ENCODE assay signal across 8 cellular contexts in genomic region chr1:207848234-207848633, GRCh38.
DNase-seq lines count a peak whose midpoint lies in the region; ATAC-seq, FAIRE-seq and TF ChIP-seq lines count a peak whose summit lies in the region.

No MANE protein-coding gene starts in this region.

- peak overlapping the region; percentile 67 to 71 for H3K27ac ChIP-seq in right atrium auricular region

- H3K4me1 ChIP-seq in right atrium auricular region: peaks cover 0 to 87% of the 10 kb centered on the region in 2 donors

- peak overlapping the region; percentile 88 for H3K27ac Mint-ChIP-seq in activated T-helper 17 cell treated with anti-CD3 and anti-CD28 coated beads, Interleukin-2, amount 50 U/mL, for 72 hours
- H3K27ac Mint-ChIP-seq in stimulated activated naive B cell treated with anti-CD40 and anti-IgM and Interleukin-4, amounts not matched to agents 10 μg/mL and 1 μg/mL and 100 μg/mL, for 72 hours: peak overlapping the region; percentile 73

- H3K4me3 Mint-ChIP-seq in activated T-helper 17 cell treated with anti-CD3 and anti-CD28 coated beads, Interleukin-2, amount 50 U/mL, for 72 hours: peak overlapping the region; percentile 69
- H3K4me3 Mint-ChIP-seq in stimulated activated naive B cell treated with anti-CD40 and anti-IgM and Interleukin-4, amounts not matched to agents 10 μg/mL and 1 μg/mL and 100 μg/mL, for 72 hours: peak overlapping the region in 1 of 2 donors; percentile 49

- no peak overlapping the region for H3K4me3 ChIP-seq in right atrium auricular region

- ATAC-seq in GM18907 (IDR thresholded peaks at IDR 0.05; ENCODE audit: unreplicated experiment): peak; percentile 73
- ATAC-seq in activated T-helper 17 cell treated with anti-CD3 and anti-CD28 coated beads, Interleukin-2, amount 50 U/mL, for 72 hours (replicated peaks): peak; percentile 99
- peak; percentile 77 to 89 for ATAC-seq in stimulated activated naive B cell treated with anti-CD40 and anti-IgM and Interleukin-4, amounts not matched to agents 10 μg/mL and 1 μg/mL and 100 μg/mL, for 72 hours (replicated peaks)

- H3K9me3 ChIP-seq in right atrium auricular region: no peaks in the 10 kb centered on the region

- H3K36me3 ChIP-seq in right atrium auricular region: no peaks in the 10 kb centered on the region

- no peaks in the 10 kb centered on the region for H3K27me3 ChIP-seq in right atrium auricular region

- no peaks in the 10 kb centered on the region for H3K9me3 Mint-ChIP-seq in activated T-helper 17 cell treated with anti-CD3 and anti-CD28 coated beads, Interleukin-2, amount 50 U/mL, for 72 hours
- no peaks in the 10 kb centered on the region for H3K9me3 Mint-ChIP-seq in stimulated activated naive B cell treated with anti-CD40 and anti-IgM and Interleukin-4, amounts not matched to agents 10 μg/mL and 1 μg/mL and 100 μg/mL, for 72 hours

- DNase-seq in Kasumi-1 (lab: John Stamatoyannopoulos, UW) (peak; percentile 94), right atrium auricular region (ENCODE audit: low spot score) (peak; percentile 84), GM12892 (ENCODE audit: insufficient read length) (no peak), NAMALWA (ENCODE audit: low spot score) (no peak), NCI-H2171 treated with DMSO at 0.1 percent for 48 hours (lab: John Stamatoyannopoulos, UW) (no peak)
- DNase-seq in stimulated activated naive B cell treated with anti-CD40 and anti-IgM and Interleukin-4, amounts not matched to agents 10 μg/mL and 1 μg/mL and 100 μg/mL, for 72 hours: no peak

- no peak for TF ChIP-seq POLR2A in GM12892 (IDR thresholded peaks at IDR 0.05; ENCODE audit: low read depth, low read length)

- TF ChIP-seq CTCF in right atrium auricular region (IDR thresholded peaks at IDR 0.05): no peak

- no peaks in the 10 kb centered on the region for H3K27me3 Mint-ChIP-seq in activated T-helper 17 cell treated with anti-CD3 and anti-CD28 coated beads, Interleukin-2, amount 50 U/mL, for 72 hours
- H3K27me3 Mint-ChIP-seq in stimulated activated naive B cell treated with anti-CD40 and anti-IgM and Interleukin-4, amounts not matched to agents 10 μg/mL and 1 μg/mL and 100 μg/mL, for 72 hours: no peaks in the 10 kb centered on the region

- peaks cover 70% of the 10 kb centered on the region for H3K36me3 Mint-ChIP-seq in activated T-helper 17 cell treated with anti-CD3 and anti-CD28 coated beads, Interleukin-2, amount 50 U/mL, for 72 hours (ENCODE audit: low read depth)
- peaks cover 43 to 64% of the 10 kb centered on the region in 2 donors for H3K36me3 Mint-ChIP-seq in stimulated activated naive B cell treated with anti-CD40 and anti-IgM and Interleukin-4, amounts not matched to agents 10 μg/mL and 1 μg/mL and 100 μg/mL, for 72 hours

- H3K4me1 Mint-ChIP-seq in activated T-helper 17 cell treated with anti-CD3 and anti-CD28 coated beads, Interleukin-2, amount 50 U/mL, for 72 hours: peaks cover 76% of the 10 kb centered on the region
- peaks cover 54 to 79% of the 10 kb centered on the region in 2 donors for H3K4me1 Mint-ChIP-seq in stimulated activated naive B cell treated with anti-CD40 and anti-IgM and Interleukin-4, amounts not matched to agents 10 μg/mL and 1 μg/mL and 100 μg/mL, for 72 hours

- no peak for FAIRE-seq in GM12892 (lab: Jason Lieb, UNC)

Comparison
In these comparisons a context has a peak if more than half of its experiments do, and no peak if none do; other contexts are left out.
1. DNase-seq: peak in Kasumi-1 (2 of 2) and right atrium auricular region (single experiment); none in stimulated activated naive B cell treated with anti-CD40 and anti-IgM and Interleukin-4, amounts not matched to agents 10 μg/mL and 1 μg/mL and 100 μg/mL, for 72 hours (single experiment), GM12892 (single experiment), NAMALWA (single experiment) and NCI-H2171 treated with DMSO at 0.1 percent for 48 hours (single experiment).
2. Peak in every context shown above with its lines, with median percentiles within 50 percentile points of each other: ATAC-seq.